In the genomic region with DNA sequence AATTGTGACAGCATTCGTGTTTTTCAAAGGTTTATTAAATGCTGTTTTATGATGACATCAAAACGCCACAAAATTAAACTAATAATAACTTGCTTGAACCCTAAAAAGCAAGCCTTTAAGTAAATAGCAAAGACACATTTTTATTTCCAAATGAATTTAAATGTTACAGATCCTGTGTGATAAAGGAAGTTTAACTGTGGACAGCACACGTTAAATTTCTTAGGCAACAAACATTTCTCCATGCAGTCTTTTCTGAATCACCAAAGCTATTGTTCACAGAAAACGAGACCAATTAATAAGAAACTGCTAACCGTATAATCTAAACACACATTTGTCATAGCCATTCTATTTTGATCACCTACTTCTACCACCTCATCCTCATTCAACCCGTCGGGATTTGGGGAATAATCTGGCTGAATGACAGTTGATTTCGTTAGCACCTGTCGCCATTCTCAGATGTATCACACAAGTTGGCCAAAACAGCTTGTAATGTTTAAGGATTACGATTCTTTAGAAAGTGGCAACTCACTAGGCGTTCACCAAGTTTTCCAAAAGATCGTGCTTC, we compare ENCODE assay signal across 8 cellular contexts. TPM values are rescaled to one million over a fixed set of nuclear protein-coding genes. Genes with fewer than 3 reads are reported as not detected.
DNase-seq lines count a peak whose midpoint lies in the region; ATAC-seq and TF ChIP-seq lines count a peak whose summit lies in the region.

No MANE protein-coding gene starts in this region.

- no peaks in the 10 kb centered on the region for H3K9me3 ChIP-seq in A673 (ENCODE audit: low read depth, low read length, poor library complexity, severe bottlenecking)
- no peaks in the 10 kb centered on the region for H3K9me3 ChIP-seq in GM23248 (ENCODE audit: low read depth)
- H3K9me3 ChIP-seq in thoracic aorta: no peaks in the 10 kb centered on the region

- H3K4me1 Mint-ChIP-seq in activated CD8-positive, alpha-beta T cell treated with anti-CD3 and anti-CD28 coated beads, Interleukin-2, amount 10 ng/mL, durations not matched to agents 7 days and 5 days (ENCODE audit: low read depth): peaks cover 41% of the 10 kb centered on the region

- POLR2A ChIA-PET in A673 (lab: Charles Lee; ENCODE audit: low non-redundant PET): no interaction called here
- POLR2A ChIA-PET in activated CD8-positive, alpha-beta T cell treated with anti-CD3 and anti-CD28 coated beads, Interleukin-2, amount 10 ng/mL, durations not matched to agents 7 days and 5 days (lab: Charles Lee): interaction anchor here (0.6 to 3.2 kb wide), 15 partner anchors 10 to 184 kb away, joined by 3 to 59 read pairs (median 4); a partner anchor contains a TSS

- H3K27ac Mint-ChIP-seq in activated CD8-positive, alpha-beta T cell treated with anti-CD3 and anti-CD28 coated beads, Interleukin-2, amount 10 ng/mL, durations not matched to agents 7 days and 5 days: peak overlapping the region; percentile 95

- H3K36me3 ChIP-seq in A673 (ENCODE audit: insufficient read depth, low read length, poor library complexity, severe bottlenecking) (peaks cover 4% of the 10 kb centered on the region), GM23248 (ENCODE audit: low read depth) (no peaks in the 10 kb centered on the region), thoracic aorta (no peaks in the 10 kb centered on the region)

- CTCF ChIA-PET in A673 (lab: Charles Lee): no interaction called here
- CTCF ChIA-PET in activated CD8-positive, alpha-beta T cell treated with anti-CD3 and anti-CD28 coated beads, Interleukin-2, amount 10 ng/mL, durations not matched to agents 7 days and 5 days (lab: Charles Lee): interaction anchor here (0.8 to 2.0 kb wide), 9 partner anchors 9 to 80 kb away, joined by 3 to 26 read pairs (median 5); no protein-coding TSS in a partner anchor

- H3K4me3 ChIP-seq in A673 (ENCODE audit: low read depth, low read length, poor library complexity, severe bottlenecking): peak overlapping the region; percentile 97
- peak overlapping the region; percentile 94 for H3K4me3 ChIP-seq in GM23248
- H3K4me3 ChIP-seq in thoracic aorta: peak overlapping the region; percentile 98

- H3K9ac ChIP-seq in GM23248: peak overlapping the region; percentile 84

- in situ Hi-C loops in GM23248 (cut with MboI): no loop called here

- BruUV-seq in A673 (replicated peaks; lab: Mats Ljungman, UMichigan): no TSS peak

- ATAC-seq in activated CD8-positive, alpha-beta T cell treated with anti-CD3 and anti-CD28 coated beads, Interleukin-2, amount 10 ng/mL, durations not matched to agents 7 days and 5 days: no peak
- ATAC-seq in thoracic aorta (ENCODE audit: insufficient number of reproducible peaks, low FRiP score, low read depth): no peak
- ATAC-seq in HG03520 (IDR thresholded peaks at IDR 0.05; ENCODE audit: unreplicated experiment): no peak
- ATAC-seq in HG03025 (IDR thresholded peaks at IDR 0.05; ENCODE audit: low FRiP score, unreplicated experiment): no peak

- 3% methylated on average over 12 of the region's 12 CpGs for WGBS in GM23248 (ENCODE audit: low coverage in 1 of 2, low lambda C conversion rate in 2 of 2, missing lambda C conversion rate in 2 of 2), 2 experiments

- intact Hi-C loops in A673 (cut with micrococcal nuclease; ENCODE audit: unreplicated experiment): loop anchor here (1.0 to 5.0 kb wide), 2 partner anchors 59 to 180 kb away; no protein-coding TSS in a partner anchor

- TF ChIP-seq CTCF in A673 (conservative IDR thresholded peaks at IDR 0.05; ENCODE audit: low read depth, low read length) (no peak), thoracic aorta (IDR thresholded peaks at IDR 0.05) (no peak)

- H3K9me3 Mint-ChIP-seq in activated CD8-positive, alpha-beta T cell treated with anti-CD3 and anti-CD28 coated beads, Interleukin-2, amount 10 ng/mL, durations not matched to agents 7 days and 5 days (ENCODE audit: insufficient read depth): no peaks in the 10 kb centered on the region

- no peaks in the 10 kb centered on the region for H4K20me1 ChIP-seq in GM23248 (ENCODE audit: insufficient read depth)

- peak overlapping the region; percentile 98 for H3K27ac ChIP-seq in A673 (ENCODE audit: low read depth, low read length, poor library complexity, severe bottlenecking)
- peak overlapping the region; percentile 42 for H3K27ac ChIP-seq in GM23248
- no peak overlapping the region for H3K27ac ChIP-seq in thoracic aorta

- peaks cover 28% of the 10 kb centered on the region for H3K36me3 Mint-ChIP-seq in activated CD8-positive, alpha-beta T cell treated with anti-CD3 and anti-CD28 coated beads, Interleukin-2, amount 10 ng/mL, durations not matched to agents 7 days and 5 days (ENCODE audit: low read depth)

- peak overlapping the region; percentile 93 for H2AFZ ChIP-seq in GM23248

- H3K9me2 ChIP-seq in GM23248 (ENCODE audit: insufficient read depth): no peaks in the 10 kb centered on the region

- H3K4me3 Mint-ChIP-seq in activated CD8-positive, alpha-beta T cell treated with anti-CD3 and anti-CD28 coated beads, Interleukin-2, amount 10 ng/mL, durations not matched to agents 7 days and 5 days: peak overlapping the region; percentile 97

- H3K4me1 ChIP-seq in A673 (ENCODE audit: insufficient read depth, low read length, poor library complexity, severe bottlenecking) (peaks cover 15% of the 10 kb centered on the region), GM23248 (ENCODE audit: insufficient read depth) (no peaks in the 10 kb centered on the region), thoracic aorta (ENCODE audit: control insufficient read depth in 1 of 2, low read depth in 2 of 2) (peaks cover 0 to 12% of the 10 kb centered on the region in 2 donors)

- H3K27me3 ChIP-seq in A673 (replicated peaks; ENCODE audit: insufficient read depth, low read depth, low read length, poor library complexity): no peaks in the 10 kb centered on the region
- no peaks in the 10 kb centered on the region for H3K27me3 ChIP-seq in GM23248 (replicated peaks; ENCODE audit: insufficient read depth)
- no peaks in the 10 kb centered on the region for H3K27me3 ChIP-seq in thoracic aorta (replicated peaks; ENCODE audit: insufficient read depth)

- H3K27me3 Mint-ChIP-seq in activated CD8-positive, alpha-beta T cell treated with anti-CD3 and anti-CD28 coated beads, Interleukin-2, amount 10 ng/mL, durations not matched to agents 7 days and 5 days (ENCODE audit: low read depth): no peaks in the 10 kb centered on the region

- H3F3A ChIP-seq in GM23248 (ENCODE audit: insufficient read depth): peaks cover 12% of the 10 kb centered on the region; the same call in 1 of the 2 replicates

- DNase-seq in A673 (ENCODE audit: low spot score) (no peak), GM23248 (peak; percentile 55), iris pigment epithelial cell (ENCODE audit: low read depth) (peak; percentile 6), thoracic aorta (ENCODE audit: low spot score) (no peak)
- no peak for DNase-seq in activated CD8-positive, alpha-beta T cell treated with anti-CD3 and anti-CD28 coated beads, Interleukin-2, amount 10 ng/mL, durations not matched to agents 7 days and 5 days
- DNase-seq in effector CD8-positive, alpha-beta T cell (lab: John Stamatoyannopoulos, UW): no peak

- H3K79me2 ChIP-seq in GM23248 (ENCODE audit: insufficient read depth): peaks cover 64% of the 10 kb centered on the region

- peak overlapping the region; percentile 96 for H3K4me2 ChIP-seq in GM23248 (ENCODE audit: unreplicated experiment)

RNA-seq across cellular contexts. Expression of a gene that starts 1.3 kb away (rescaled TPM):
- 123 and 140 TPM in 2 replicates for total RNA-seq in A673 (2021)
- 6.1 and 7.6 TPM in 2 replicates for total RNA-seq in GM23248 (2014; rRNA removed; shearing (Covaris generic))
- polyA plus RNA-seq in GM23248 (2016; fragmentation: Nextera tagmentation; extraction: Ambion mirVana): 8.6 and 9.6 TPM in 2 replicates
- 100 to 1,000 TPM; 115 to 118 TPM for total RNA-seq in activated CD8-positive, alpha-beta T cell treated with anti-CD3 and anti-CD28 coated beads, Interleukin-2, amount 10 ng/mL, durations not matched to agents 7 days and 5 days
- 1 to 10 TPM in 1 of 2 donors, not detected in 1; 2.4 TPM for total RNA-seq in thoracic aorta

Comparison
In these comparisons a context has a peak if more than half of its experiments do, and no peak if none do; other contexts are left out.
1. DNase-seq: peak in GM23248 (single experiment) and iris pigment epithelial cell (single experiment); none in A673 (single experiment), activated CD8-positive, alpha-beta T cell treated with anti-CD3 and anti-CD28 coated beads, Interleukin-2, amount 10 ng/mL, durations not matched to agents 7 days and 5 days (single experiment), thoracic aorta (single experiment) and effector CD8-positive, alpha-beta T cell (single experiment).
2. H3K27ac ChIP-seq: peak in A673 (single experiment) and GM23248 (single experiment); none in thoracic aorta (0 of 2).
3. RNA of a gene that starts 1.3 kb away (total RNA-seq): 123 to 140 TPM in A673 and 115 to 118 TPM in activated CD8-positive, alpha-beta T cell treated with anti-CD3 and anti-CD28 coated beads, Interleukin-2, amount 10 ng/mL, durations not matched to agents 7 days and 5 days; 6.1 to 7.6 TPM in GM23248 and 2.4 TPM in thoracic aorta; every median in the first group is over 10 times any median in the second.
4. Peak in every context shown above with its lines, with median percentiles within 50 percentile points of each other: H3K4me3 ChIP-seq.